In the genomic region with DNA sequence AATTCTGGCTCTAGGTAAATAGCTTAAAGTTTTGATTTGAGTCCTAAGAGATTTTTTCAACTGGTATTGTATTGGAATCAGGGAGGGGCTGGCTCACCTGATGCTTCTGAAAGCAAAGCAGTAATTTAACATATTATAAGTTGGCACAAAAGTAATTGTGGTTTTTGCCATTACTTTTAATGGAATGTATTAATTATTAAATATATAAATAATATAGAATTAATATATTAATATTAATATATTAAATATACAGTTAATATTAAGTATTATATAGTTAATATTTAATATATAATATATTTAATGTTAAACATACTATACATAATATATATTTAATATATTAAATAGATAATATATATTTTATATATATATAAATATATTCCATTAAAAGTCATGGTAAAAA, we compare ENCODE assay signal across 28 cellular contexts. TPM values are rescaled to one million over a fixed set of nuclear protein-coding genes. Genes with fewer than 3 reads are reported as not detected.
"Had no signal": no experiment of that assay in that cellular context is flagged by ENCODE, and none has a peak within 500 bp of the region (broad histone marks: within the 10 kb centered on the region; RNA-seq: fewer than 3 reads in every experiment).

No MANE protein-coding gene starts in this region.

- H3K27me3 ChIP-seq: gastrocnemius medialis, heart left ventricle, hepatocyte, left lung, tibial nerve, upper lobe of left lung had no signal

- H2AFZ ChIP-seq: hepatocyte had no signal

- H3K9me3 ChIP-seq: gastrocnemius medialis, left lung, psoas muscle, thoracic aorta, upper lobe of left lung had no signal

- H3K4me3 ChIP-seq: gastrocnemius medialis, heart left ventricle, hepatocyte, left lung, psoas muscle, skin epidermis, thoracic aorta, tibial nerve, upper lobe of left lung had no signal

- H3K4me2 ChIP-seq: hepatocyte had no signal

- FAIRE-seq: urothelium cell line had no signal

- H3K27ac ChIP-seq: gastrocnemius medialis, heart left ventricle, hepatocyte, left lung, psoas muscle, skin epidermis, thoracic aorta, tibial nerve, upper lobe of left lung had no signal

- DNase-seq: cortex of kidney; effector memory CD8-positive, alpha-beta T cell; gastrocnemius medialis; heart left ventricle; left cardiac atrium; left lung; mesenchymal stem cell; midbrain; naive thymus-derived CD8-positive, alpha-beta T cell; nephron progenitor cell; nucleus accumbens; posterior cingulate gyrus; psoas muscle; right cardiac atrium; stimulated activated CD4-positive, alpha-beta T cell treated with anti-CD3 and anti-CD28 coated beads, Interleukin-15, amount 100 ng/mL, for 24 hours; stimulated activated CD4-positive, alpha-beta T cell treated with anti-CD3 and anti-CD28 coated beads, Interleukin-2, amount 100 ng/mL, for 48 hours; stimulated activated naive B cell treated with anti-CD40 and anti-IgM and Interleukin-4, amounts not matched to agents 10 μg/mL and 1 μg/mL and 100 μg/mL, for 72 hours; upper lobe of left lung had no signal

- H3K4me1 ChIP-seq: gastrocnemius medialis, heart left ventricle, left lung, psoas muscle, tibial nerve, upper lobe of left lung had no signal

- ATAC-seq: effector memory CD8-positive, alpha-beta T cell; gastrocnemius medialis; heart left ventricle; left cardiac atrium; left lung; naive thymus-derived CD8-positive, alpha-beta T cell; psoas muscle; right cardiac atrium; stimulated activated naive B cell treated with anti-CD40 and anti-IgM and Interleukin-4, amounts not matched to agents 10 μg/mL and 1 μg/mL and 100 μg/mL, for 72 hours had no signal

RNA-seq across cellular contexts. Expression of gene SHOX2, which starts 14.1 kb away (rescaled TPM):
- total RNA-seq: dermis microvascular lymphatic vessel endothelial cell; fibroblast of villous mesenchyme; kidney epithelial cell; lung microvascular endothelial cell; naive thymus-derived CD8-positive, alpha-beta T cell; osteocyte had no signal
- polyA plus RNA-seq: naive thymus-derived CD8-positive, alpha-beta T cell had no signal
